20 cellular contexts compared by ENCODE assay signal in genomic region chr1:192869308-192869940, GRCh38.
"Had no signal": no experiment of that assay in that cellular context is flagged by ENCODE, and none has a peak within 500 bp of the region (broad histone marks: within the 10 kb centered on the region; RNA-seq: fewer than 3 reads in every experiment).

No MANE protein-coding gene starts in this region.

- DNase-seq: activated CD4-positive, alpha-beta T cell treated with anti-CD3 and anti-CD28 coated beads, Interleukin-2, amount 10 ng/mL, durations not matched to agents 24 days and 14 days; activated CD8-positive, alpha-beta memory T cell treated with anti-CD3 and anti-CD28 coated beads, Interleukin-2, amount 50 U/mL, for 4 hours; activated naive CD4-positive, alpha-beta T cell treated with anti-CD3 and anti-CD28 coated beads for 36 hours; activated naive CD8-positive, alpha-beta T cell treated with anti-CD3 and anti-CD28 coated beads, Interleukin-2, amount 50 U/mL, for 24 hours; activated T-cell treated with anti-CD3 and anti-CD28 coated beads, Interleukin-2, amount 50 U/mL, for 4 hours; cerebellar nuclear complex; cortex of kidney; erythroblast; foreskin melanocyte; glutamatergic neuron; hippocampal formation; islet precursor cell; left colon; lower lobe of right lung; naive thymus-derived CD8-positive, alpha-beta T cell; stimulated activated CD4-positive, alpha-beta T cell treated with anti-CD3 and anti-CD28 coated beads, Interleukin-4, amount 100 ng/mL, for 4 hours had no signal

- FAIRE-seq: astrocyte, endometrium had no signal

- H3K27ac ChIP-seq: breast epithelium, lower lobe of right lung, parathyroid adenoma had no signal

- H3K9me3 ChIP-seq: breast epithelium, lower lobe of right lung had no signal

- H3K4me3 ChIP-seq: breast epithelium, lower lobe of right lung had no signal

- H3K27me3 ChIP-seq: breast epithelium had no signal

- H3K4me1 ChIP-seq: breast epithelium, lower lobe of right lung, parathyroid adenoma had no signal

- H3K36me3 ChIP-seq: breast epithelium, lower lobe of right lung had no signal
